In the genomic region with DNA sequence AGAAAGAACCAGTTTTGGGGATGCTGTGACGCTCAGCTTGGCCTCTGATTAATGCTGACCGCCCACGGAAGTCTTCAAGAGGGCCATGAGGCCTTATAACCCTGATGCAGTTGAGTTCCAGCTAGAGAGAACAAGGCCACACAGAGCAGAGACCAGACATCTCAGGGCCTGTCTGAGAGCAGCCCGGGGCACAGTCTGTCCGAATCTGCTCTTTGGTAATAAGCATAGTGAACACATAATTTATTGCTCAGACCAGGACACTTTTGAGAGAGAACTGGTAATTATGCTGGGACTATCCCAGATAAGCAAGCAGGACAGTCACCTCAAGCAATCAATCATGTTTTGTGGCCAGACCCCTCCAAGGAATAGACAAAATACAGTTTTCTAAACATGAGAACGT, we compare ENCODE assay signal across 17 cellular contexts.
DNase-seq lines count a peak whose midpoint lies in the region; ATAC-seq and TF ChIP-seq lines count a peak whose summit lies in the region.
"Had no signal": no experiment of that assay in that cellular context is flagged by ENCODE, and none has a peak within 500 bp of the region (broad histone marks: within the 10 kb centered on the region; RNA-seq: fewer than 3 reads in every experiment).

No MANE protein-coding gene starts in this region.

- H4K20me1 ChIP-seq in HCT116 (ENCODE audit: insufficient read depth) = no peaks in the 10 kb centered on the region

- H3K27me3 ChIP-seq in HCT116 (ENCODE audit: insufficient read depth, low read length) (no peaks in the 10 kb centered on the region), mesendoderm (ENCODE audit: insufficient read depth, low read length, poor library complexity) (no peaks in the 10 kb centered on the region), suprapubic skin (no peaks in the 10 kb centered on the region)

- H3K4me3 ChIP-seq in HCT116 (replicated peaks in 1 of 2; ENCODE audit: low read depth in 1 of 2, low read length in 2 of 2) (no peak overlapping the region), mesendoderm (ENCODE audit: low read length) (no peak overlapping the region), suprapubic skin (no peak overlapping the region)
- H3K4me3 ChIP-seq: mucosa of descending colon had no signal

- no peaks in the 10 kb centered on the region for H3K36me3 ChIP-seq in HCT116 (ENCODE audit: control insufficient read depth in 1 of 2, insufficient read depth in 2 of 2, low read length in 2 of 2)
- no peaks in the 10 kb centered on the region for H3K36me3 ChIP-seq in mesendoderm (ENCODE audit: control insufficient read depth, insufficient read depth, low read length)
- H3K36me3 ChIP-seq in suprapubic skin = no peaks in the 10 kb centered on the region

- TF ChIP-seq CTCF in HCT116 (IDR thresholded peaks at IDR 0.05 in 2 of 3, conservative IDR thresholded peaks at IDR 0.05 in 1 of 3; ENCODE audit: borderline replicate concordance in 1 of 3, insufficient read depth in 1 of 3, low read depth in 2 of 3, low read length in 2 of 3) = no peak
- TF ChIP-seq CTCF in suprapubic skin (IDR thresholded peaks at IDR 0.05) = no peak

- no peaks in the 10 kb centered on the region for H3K9me2 ChIP-seq in HCT116 (ENCODE audit: insufficient read depth)

- H2AFZ ChIP-seq in HCT116 (ENCODE audit: low read depth, low read length, poor library complexity, severe bottlenecking) = no peak overlapping the region

- TF ChIP-seq RAD21 in HCT116 (IDR thresholded peaks at IDR 0.05; ENCODE audit: low read depth) = no peak

- no peak overlapping the region for H4K8ac ChIP-seq in mesendoderm (ENCODE audit: low read depth, low read length)

- H3K79me2 ChIP-seq in HCT116 (ENCODE audit: insufficient read depth, low read length) = peaks cover 92% of the 10 kb centered on the region
- H3K79me2 ChIP-seq in mesendoderm (ENCODE audit: control insufficient read depth, insufficient read depth, low read length) = no peaks in the 10 kb centered on the region

- H3K4me1 ChIP-seq in HCT116 (ENCODE audit: control insufficient read depth in 1 of 2, insufficient read depth in 2 of 2, low read length in 2 of 2) (peaks cover 25 to 76% of the 10 kb centered on the region in 2 experiments), mesendoderm (ENCODE audit: control insufficient read depth, low read depth, low read length) (peaks cover 10% of the 10 kb centered on the region), suprapubic skin (peaks cover 49% of the 10 kb centered on the region)

- H3K23ac ChIP-seq in mesendoderm (ENCODE audit: low read length) = no peak overlapping the region

- no peak overlapping the region for H3K18ac ChIP-seq in mesendoderm (ENCODE audit: low read length)

- intact Hi-C loops in HCT116 (cut with micrococcal nuclease) = no loop called here

- TF ChIP-seq POLR2A in HCT116 (IDR thresholded peaks at IDR 0.05; ENCODE audit: borderline replicate concordance, extremely low read depth, insufficient read depth, insufficient read length) = no peak
- TF ChIP-seq POLR2A in suprapubic skin (IDR thresholded peaks at IDR 0.05) = no peak

- no peak overlapping the region for H2BK5ac ChIP-seq in mesendoderm (ENCODE audit: low read length)

- H3K79me1 ChIP-seq in mesendoderm (ENCODE audit: low read length) = no peaks in the 10 kb centered on the region

- H3K56ac ChIP-seq in mesendoderm (ENCODE audit: low read length) = no peak overlapping the region

- no peaks in the 10 kb centered on the region for H3K9me3 ChIP-seq in HCT116 (ENCODE audit: control insufficient read depth in 1 of 2, insufficient read depth in 1 of 2, low read depth in 1 of 2, low read length in 2 of 2)
- H3K9me3 ChIP-seq in suprapubic skin = no peaks in the 10 kb centered on the region
- H3K9me3 ChIP-seq: mucosa of descending colon had no signal

- H3K9ac ChIP-seq in HCT116 (ENCODE audit: low read length) (no peak overlapping the region), mesendoderm (ENCODE audit: low read length) (no peak overlapping the region)

- RAD21 ChIA-PET in HCT116 (lab: Charles Lee; ENCODE audit: low non-redundant PET in 1 of 2, low total read pairs in 2 of 2, uncharacterized antibody in 2 of 2, unreplicated experiment in 2 of 2) = no interaction called here

- no peak overlapping the region for H3K27ac ChIP-seq in HCT116 (ENCODE audit: low read depth, low read length)
- H3K27ac ChIP-seq in mesendoderm (ENCODE audit: low read depth, low read length) = no peak overlapping the region
- H3K27ac ChIP-seq in suprapubic skin = peak overlapping the region; percentile 75

- no CpG with 5 or more reads among the region's 6 CpGs for WGBS in mesendoderm (ENCODE audit: extremely low coverage, insufficient coverage, low lambda C conversion rate)
- WGBS in suprapubic skin = 52% methylated on average over 6 of the region's 6 CpGs

- BruUV-seq in HCT116 (replicated peaks; lab: Mats Ljungman, UMichigan) = no TSS peak

- CTCF ChIA-PET in HCT116 (lab: Charles Lee) = no interaction called here

- no peak overlapping the region for H2BK15ac ChIP-seq in mesendoderm (replicated peaks; ENCODE audit: low read depth)

- DNase-seq in HCT116 (ENCODE audit: low read depth, low spot score) (no peak), amniotic epithelial cell (ENCODE audit: low read depth) (peak; percentile 31), mesendoderm (no peak), suprapubic skin (ENCODE audit: low spot score in 2 of 2) (peak in 1 of 2 donors; percentile 57), NCI-H2196 (lab: John Stamatoyannopoulos, UW; ENCODE audit: unreplicated experiment) (no peak), SW 1271 (lab: John Stamatoyannopoulos, UW) (no peak)
- DNase-seq: activated CD4-positive, alpha-beta T cell treated with anti-CD3 and anti-CD28 coated beads, Interleukin-2, amount 10 ng/mL, durations not matched to agents 7 days and 5 days; CD8-positive, alpha-beta memory T cell; HCEC 1CT; mucosa of descending colon; NCI-H1048; NCI-H510A; stimulated activated CD4-positive, alpha-beta T cell treated with anti-CD3 and anti-CD28 coated beads, Interleukin-4, amount 100 ng/mL, for 24 hours; stimulated activated naive B cell treated with anti-CD40 and anti-IgM and Interleukin-4, amounts not matched to agents 10 μg/mL and 1 μg/mL and 100 μg/mL, for 72 hours; T-helper 2 cell had no signal

- H4K5ac ChIP-seq in mesendoderm (ENCODE audit: low read length) = no peak overlapping the region

- ATAC-seq in HCT116 (no peak), HG02588 (IDR thresholded peaks at IDR 0.05; ENCODE audit: unreplicated experiment) (no peak)
- ATAC-seq: mucosa of descending colon; Panc1; stimulated activated naive B cell treated with anti-CD40 and anti-IgM and Interleukin-4, amounts not matched to agents 10 μg/mL and 1 μg/mL and 100 μg/mL, for 72 hours had no signal

- no peak overlapping the region for H2AK5ac ChIP-seq in mesendoderm (ENCODE audit: low read length)

- POLR2A ChIA-PET in HCT116 (lab: Charles Lee) = no interaction called here

- peak overlapping the region; percentile 28 for H3K4me2 ChIP-seq in HCT116 (ENCODE audit: low read length)
- H3K4me2 ChIP-seq in mesendoderm (ENCODE audit: low read length) = no peak overlapping the region

- peak overlapping the region; percentile 48 for H3K4ac ChIP-seq in mesendoderm (ENCODE audit: low read depth, low read length)

- H2BK120ac ChIP-seq in mesendoderm (ENCODE audit: low read depth, low read length) = no peak overlapping the region

- no peak for TF ChIP-seq EP300 in suprapubic skin (IDR thresholded peaks at IDR 0.05)

TF ChIP-seq in HCT116, 20 proteins besides CTCF, POLR2A, EP300 and RAD21 (continues in another document):
- TF ChIP-seq POLR2AphosphoS5 (IDR thresholded peaks at IDR 0.05; ENCODE audit: low read depth, low read length) (no peak), SRF (IDR thresholded peaks at IDR 0.05; ENCODE audit: low read depth) (no peak), ZFX (IDR thresholded peaks at IDR 0.05) (no peak), CEBPB (IDR thresholded peaks at IDR 0.05; ENCODE audit: low read depth) (no peak), YY1 (IDR thresholded peaks at IDR 0.05; ENCODE audit: extremely low read depth, insufficient replicate concordance, low read depth, low read length) (no peak), ELF1 (IDR thresholded peaks at IDR 0.05; ENCODE audit: borderline replicate concordance, low read depth) (no peak), CBX3 (IDR thresholded peaks at IDR 0.05; ENCODE audit: low read depth) (no peak), REST (IDR thresholded peaks at IDR 0.05; ENCODE audit: low read depth) (no peak), SIN3A (IDR thresholded peaks at IDR 0.05; ENCODE audit: low read depth) (no peak), JUND (IDR thresholded peaks at IDR 0.05) (no peak)
- TF ChIP-seq, protein P1, sequence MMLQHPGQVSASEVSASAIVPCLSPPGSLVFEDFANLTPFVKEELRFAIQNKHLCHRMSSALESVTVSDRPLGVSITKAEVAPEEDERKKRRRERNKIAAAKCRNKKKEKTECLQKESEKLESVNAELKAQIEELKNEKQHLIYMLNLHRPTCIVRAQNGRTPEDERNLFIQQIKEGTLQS (IDR thresholded peaks at IDR 0.05) = no peak
- TF ChIP-seq, protein P2, sequence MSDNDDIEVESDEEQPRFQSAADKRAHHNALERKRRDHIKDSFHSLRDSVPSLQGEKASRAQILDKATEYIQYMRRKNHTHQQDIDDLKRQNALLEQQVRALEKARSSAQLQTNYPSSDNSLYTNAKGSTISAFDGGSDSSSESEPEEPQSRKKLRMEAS (IDR thresholded peaks at IDR 0.05) = no peak
